In the genomic region with DNA sequence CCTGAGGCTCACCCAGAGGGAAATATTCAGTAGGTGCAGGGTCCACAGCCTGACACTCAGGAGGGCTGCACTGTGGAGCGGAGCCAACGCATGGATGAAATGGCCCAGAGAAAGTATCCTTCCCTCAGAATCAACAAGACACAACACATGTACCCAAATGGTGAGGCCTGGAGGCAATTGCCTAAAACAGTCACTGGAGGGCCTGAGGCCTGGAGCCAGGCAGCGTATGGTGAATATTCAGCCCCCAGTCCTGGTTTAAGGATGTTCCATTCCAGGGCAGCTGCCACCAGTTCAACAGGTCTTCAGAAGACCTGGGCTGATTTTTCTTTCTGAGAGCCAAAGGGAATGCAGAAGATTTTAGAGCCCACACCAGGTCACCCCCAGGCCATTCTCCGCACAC, we compare ENCODE assay signal across 19 cellular contexts.
DNase-seq lines count a peak whose midpoint lies in the region; ATAC-seq and TF ChIP-seq lines count a peak whose summit lies in the region.
"Had no signal": no experiment of that assay in that cellular context is flagged by ENCODE, and none has a peak within 500 bp of the region (broad histone marks: within the 10 kb centered on the region; RNA-seq: fewer than 3 reads in every experiment).

No MANE protein-coding gene starts in this region.

- H3K23ac ChIP-seq in H9 (ENCODE audit: insufficient read length, low read depth, low read length) (no peak overlapping the region), mesendoderm (ENCODE audit: low read length) (no peak overlapping the region)

- H3K79me2 ChIP-seq in H9 (ENCODE audit: insufficient read depth, low read length) (no peaks in the 10 kb centered on the region), mesendoderm (ENCODE audit: control insufficient read depth, insufficient read depth, low read length) (no peaks in the 10 kb centered on the region)

- H3K9me3 ChIP-seq in H9 (ENCODE audit: control insufficient read depth, low read depth, low read length): no peaks in the 10 kb centered on the region
- H3K9me3 ChIP-seq: A549, BE2C had no signal

- H4K8ac ChIP-seq in H9 (replicated peaks; ENCODE audit: insufficient read length, low read depth, low read length) (no peak overlapping the region), mesendoderm (ENCODE audit: low read depth, low read length) (no peak overlapping the region)

- peaks cover 0 to 12% (median 4%) of the 10 kb centered on the region in 3 experiments; a peak in 4 of 7 replicates for H3K36me3 Mint-ChIP-seq in H9 (ENCODE audit: insufficient read depth in 1 of 3, low read depth in 3 of 3)
- peaks cover 27% of the 10 kb centered on the region for H3K36me3 Mint-ChIP-seq in WTC11
- H3K36me3 Mint-ChIP-seq: CD4-positive, alpha-beta memory T cell; IgD-negative memory B cell had no signal

- H3K56ac ChIP-seq in H9 (ENCODE audit: insufficient read length, low read depth, low read length) (no peak overlapping the region), mesendoderm (ENCODE audit: low read length) (no peak overlapping the region)

- WGBS in H9 (ENCODE audit: extremely low coverage, insufficient read length, low lambda C conversion rate): no CpG with 5 or more reads among the region's 4 CpGs
- no CpG with 5 or more reads among the region's 4 CpGs for WGBS in mesendoderm (ENCODE audit: extremely low coverage, insufficient coverage, low lambda C conversion rate)

- H2AFZ ChIP-seq in H9 (ENCODE audit: low read length): no peak overlapping the region

- no peaks in the 10 kb centered on the region for H4K20me1 ChIP-seq in H9 (ENCODE audit: control insufficient read depth, insufficient read depth, insufficient read length)

- CTCF ChIA-PET in WTC11 (lab: Charles Lee): no interaction called here

- H3K27me3 Mint-ChIP-seq in H9 (ENCODE audit: low read depth) (no peaks in the 10 kb centered on the region), WTC11 (ENCODE audit: low read depth) (no peaks in the 10 kb centered on the region)
- H3K27me3 Mint-ChIP-seq: CD4-positive, alpha-beta memory T cell; IgD-negative memory B cell had no signal

- H3K4ac ChIP-seq in H9 (ENCODE audit: low read depth, low read length): no peak overlapping the region
- no peak overlapping the region for H3K4ac ChIP-seq in mesendoderm (ENCODE audit: low read depth, low read length)

- no peak overlapping the region for H3K4me3 ChIP-seq in mesendoderm (ENCODE audit: low read length)
- H3K4me3 ChIP-seq: A549 had no signal

- no peak overlapping the region for H2BK5ac ChIP-seq in H9 (ENCODE audit: insufficient read length, low read length)
- H2BK5ac ChIP-seq in mesendoderm (ENCODE audit: low read length): no peak overlapping the region

- H2BK120ac ChIP-seq in H9 (ENCODE audit: low read depth, low read length, poor library complexity, severe bottlenecking) (no peak overlapping the region), mesendoderm (ENCODE audit: low read depth, low read length) (no peak overlapping the region)

- H3K9ac ChIP-seq in H9 (ENCODE audit: extremely low read depth, insufficient read length, low read length): no peak overlapping the region
- H3K9ac ChIP-seq in mesendoderm (ENCODE audit: low read length): no peak overlapping the region

- H3K27ac Mint-ChIP-seq in H9 (no peak overlapping the region), WTC11 (no peak overlapping the region)
- H3K27ac Mint-ChIP-seq: CD4-positive, alpha-beta memory T cell; HFFc6; IgD-negative memory B cell had no signal

- H3K9me3 Mint-ChIP-seq in H9: peaks cover 11 to 18% of the 10 kb centered on the region in 2 experiments; a peak in 3 of 5 replicates
- peaks cover 41% of the 10 kb centered on the region for H3K9me3 Mint-ChIP-seq in WTC11

- TF ChIP-seq CTCF in H9 (conservative IDR thresholded peaks at IDR 0.05) (peak; percentile 33), WTC11 (IDR thresholded peaks at IDR 0.05) (no peak)

- H3K79me1 ChIP-seq in H9 (ENCODE audit: insufficient read depth, low read depth, low read length, poor library complexity, severe bottlenecking): no peaks in the 10 kb centered on the region
- no peaks in the 10 kb centered on the region for H3K79me1 ChIP-seq in mesendoderm (ENCODE audit: low read length)

- no peak overlapping the region for H2AK5ac ChIP-seq in H9 (ENCODE audit: insufficient read length, low read length)
- no peak overlapping the region for H2AK5ac ChIP-seq in mesendoderm (ENCODE audit: low read length)

- H3K4me1 ChIP-seq in H9 (ENCODE audit: insufficient read depth, low read length) (no peaks in the 10 kb centered on the region), mesendoderm (ENCODE audit: control insufficient read depth, low read depth, low read length) (no peaks in the 10 kb centered on the region)
- H3K4me1 ChIP-seq: A549, BE2C had no signal

- POLR2A ChIA-PET in WTC11 (lab: Charles Lee): no interaction called here

- H2BK15ac ChIP-seq in H9 (ENCODE audit: low read depth, low read length): no peak overlapping the region
- no peak overlapping the region for H2BK15ac ChIP-seq in mesendoderm (replicated peaks; ENCODE audit: low read depth)

- no peak overlapping the region for H3K14ac ChIP-seq in H9 (ENCODE audit: insufficient read depth, low read length)

- H4K5ac ChIP-seq in H9 (ENCODE audit: insufficient read length, low read depth, low read length) (no peak overlapping the region), mesendoderm (ENCODE audit: low read length) (no peak overlapping the region)

- no peak overlapping the region for H3K18ac ChIP-seq in H9 (ENCODE audit: insufficient read length, low read depth, low read length)
- no peak overlapping the region for H3K18ac ChIP-seq in mesendoderm (ENCODE audit: low read length)

- peak; percentile 6 for DNase-seq in NOMO-1 treated with DMSO at 0.1 percent for 48 hours (lab: John Stamatoyannopoulos, UW; ENCODE audit: unreplicated experiment)
- DNase-seq in NOMO-1 treated with dmso at 0.1 percent for 144 hours (lab: John Stamatoyannopoulos, UW; ENCODE audit: unreplicated experiment): no peak
- peak; percentile 46 for DNase-seq in H9
- peak; percentile 16 for DNase-seq in WTC11 (ENCODE audit: low spot score)
- peak; percentile 40 for DNase-seq in mesendoderm
- DNase-seq in NCI-H2107 treated with DMSO at 0.1 percent for 48 hours (lab: John Stamatoyannopoulos, UW; ENCODE audit: unreplicated experiment): no peak
- DNase-seq: BE2C; CD4-positive, alpha-beta memory T cell; DMS153; DMS79 treated with DMSO at 0.1 percent for 48 hours; EL; GDM1; HCEC 1CT; HFFc6 had no signal

- H3K27me3 ChIP-seq in H9 (ENCODE audit: insufficient read depth, low read length) (no peaks in the 10 kb centered on the region), mesendoderm (ENCODE audit: insufficient read depth, low read length, poor library complexity) (no peaks in the 10 kb centered on the region)
- H3K27me3 ChIP-seq: BE2C had no signal

- no peaks in the 10 kb centered on the region for H3K36me3 ChIP-seq in mesendoderm (ENCODE audit: control insufficient read depth, insufficient read depth, low read length)
- H3K36me3 ChIP-seq: BE2C had no signal

- no peaks in the 10 kb centered on the region for H3K4me1 Mint-ChIP-seq in H9
- H3K4me1 Mint-ChIP-seq in WTC11: no peaks in the 10 kb centered on the region
- H3K4me1 Mint-ChIP-seq: CD4-positive, alpha-beta memory T cell; IgD-negative memory B cell had no signal

- no peaks in the 10 kb centered on the region for H3K23me2 ChIP-seq in H9 (ENCODE audit: insufficient read length, low read depth, low read length, poor library complexity, severe bottlenecking)

- peak; percentile 85 for ATAC-seq in WTC11
- ATAC-seq in GM21381 (IDR thresholded peaks at IDR 0.05; ENCODE audit: unreplicated experiment): no peak
- ATAC-seq in GM21717 (IDR thresholded peaks at IDR 0.05; ENCODE audit: unreplicated experiment): no peak
- ATAC-seq: A549 had no signal

- H3K27ac ChIP-seq in H9 (ENCODE audit: insufficient read length, low read depth, low read length) (no peak overlapping the region), mesendoderm (ENCODE audit: low read depth, low read length) (no peak overlapping the region)
- H3K27ac ChIP-seq: A549, C4-2B had no signal

- H4K91ac ChIP-seq in H9 (ENCODE audit: insufficient read length, low read depth, low read length): no peak overlapping the region

- no peak overlapping the region for H2BK12ac ChIP-seq in H9 (ENCODE audit: insufficient read length, low read depth, low read length)

- no peak overlapping the region for H3T11ph ChIP-seq in H9 (ENCODE audit: low read length)

- H2BK20ac ChIP-seq in H9 (ENCODE audit: low read depth, low read length, poor library complexity, severe bottlenecking): no peak overlapping the region

- H3K4me2 ChIP-seq in H9 (ENCODE audit: insufficient read depth, insufficient read length, low read length): no peak overlapping the region
- H3K4me2 ChIP-seq in mesendoderm (ENCODE audit: low read length): no peak overlapping the region
- H3K4me2 ChIP-seq: A549 had no signal

- H3K4me3 Mint-ChIP-seq in H9: no peak overlapping the region
- no peak overlapping the region for H3K4me3 Mint-ChIP-seq in WTC11
- H3K4me3 Mint-ChIP-seq: CD4-positive, alpha-beta memory T cell; HFFc6; IgD-negative memory B cell had no signal

TF ChIP-seq in WTC11, 78 proteins besides CTCF, POLR2A, EP300 and RAD21 (continues in another document):
- TF ChIP-seq ZNF416 (CRISPR knock-in tag; IDR thresholded peaks at IDR 0.05): no peak
- TF ChIP-seq, protein P1, sequence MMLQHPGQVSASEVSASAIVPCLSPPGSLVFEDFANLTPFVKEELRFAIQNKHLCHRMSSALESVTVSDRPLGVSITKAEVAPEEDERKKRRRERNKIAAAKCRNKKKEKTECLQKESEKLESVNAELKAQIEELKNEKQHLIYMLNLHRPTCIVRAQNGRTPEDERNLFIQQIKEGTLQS (CRISPR knock-in tag; conservative IDR thresholded peaks at IDR 0.05): no peak
- TF ChIP-seq NFATC4 (CRISPR knock-in tag; IDR thresholded peaks at IDR 0.05): no peak
- no peak for TF ChIP-seq EMX1 (CRISPR knock-in tag; IDR thresholded peaks at IDR 0.05)
- TF ChIP-seq NR2C2 (CRISPR knock-in tag; IDR thresholded peaks at IDR 0.05): no peak
- TF ChIP-seq, protein P2, sequence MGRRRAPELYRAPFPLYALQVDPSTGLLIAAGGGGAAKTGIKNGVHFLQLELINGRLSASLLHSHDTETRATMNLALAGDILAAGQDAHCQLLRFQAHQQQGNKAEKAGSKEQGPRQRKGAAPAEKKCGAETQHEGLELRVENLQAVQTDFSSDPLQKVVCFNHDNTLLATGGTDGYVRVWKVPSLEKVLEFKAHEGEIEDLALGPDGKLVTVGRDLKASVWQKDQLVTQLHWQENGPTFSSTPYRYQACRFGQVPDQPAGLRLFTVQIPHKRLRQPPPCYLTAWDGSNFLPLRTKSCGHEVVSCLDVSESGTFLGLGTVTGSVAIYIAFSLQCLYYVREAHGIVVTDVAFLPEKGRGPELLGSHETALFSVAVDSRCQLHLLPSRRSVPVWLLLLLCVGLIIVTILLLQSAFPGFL (CRISPR knock-in tag; IDR thresholded peaks at IDR 0.05; ENCODE audit: borderline replicate concordance): no peak

Comparison
In these comparisons a context has a peak if more than half of its experiments do, and no peak if none do; other contexts are left out.
1. DNase-seq: peak in NOMO-1 treated with DMSO at 0.1 percent for 48 hours (single experiment), H9 (single experiment), WTC11 (single experiment) and mesendoderm (single experiment); none in NOMO-1 treated with dmso at 0.1 percent for 144 hours (single experiment) and NCI-H2107 treated with DMSO at 0.1 percent for 48 hours (single experiment).